Comparison of ENCODE assay signal across 8 cellular contexts in the genomic region with DNA sequence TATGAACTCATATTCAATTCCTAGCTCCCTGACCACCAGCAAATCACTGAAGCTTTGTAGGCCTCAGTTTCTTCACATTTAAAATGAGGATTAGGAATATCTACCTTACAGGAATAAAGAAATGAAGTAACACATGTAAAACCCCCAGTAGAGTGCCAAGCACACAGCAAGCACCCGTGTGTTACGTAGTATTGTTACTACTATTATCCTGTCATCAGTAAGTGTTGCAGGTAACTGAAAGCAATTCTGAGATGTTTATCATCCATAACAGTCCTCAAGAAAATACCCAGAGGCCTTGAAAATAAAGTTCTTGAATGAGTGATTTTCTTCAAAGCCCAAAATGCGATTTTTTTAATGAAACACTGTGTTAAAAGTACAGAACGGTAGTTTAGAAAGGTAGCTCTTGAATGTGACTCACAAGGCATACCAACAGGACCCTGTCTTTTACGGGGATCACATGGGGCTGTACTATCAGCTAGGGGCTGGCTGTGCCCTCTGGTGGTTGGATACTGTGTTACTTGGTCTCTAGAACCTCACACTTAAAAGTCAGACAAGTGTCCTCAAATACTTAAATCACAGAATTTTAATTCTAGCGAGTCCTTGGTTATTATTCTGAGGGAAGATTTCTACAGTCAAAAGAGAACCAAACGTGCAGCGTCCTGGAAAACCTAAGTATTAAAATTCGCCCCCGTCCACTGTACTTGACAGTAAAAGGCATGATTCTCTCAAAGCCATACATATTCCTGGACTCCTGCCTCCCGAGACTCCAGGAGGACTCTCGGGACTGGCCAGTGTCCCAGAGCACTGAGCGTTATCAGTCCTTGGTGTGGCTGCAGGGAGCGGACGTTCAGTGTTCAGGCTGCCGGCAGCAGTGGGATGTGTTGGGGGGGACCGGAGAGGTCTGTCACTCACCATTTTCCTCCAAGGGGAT. TPM values are rescaled to one million over a fixed set of nuclear protein-coding genes. Genes with fewer than 3 reads are reported as not detected.
A peak's percentile ranks its signal among the peaks of the same experiment; 100 is the strongest.
DNase-seq lines count a peak whose midpoint lies in the region; ATAC-seq and TF ChIP-seq lines count a peak whose summit lies in the region.

No MANE protein-coding gene starts in this region.

- ATAC-seq in GM21526 (IDR thresholded peaks at IDR 0.05; ENCODE audit: low FRiP score, unreplicated experiment) = peak; percentile 93
- peak; percentile 97 for ATAC-seq in foreskin keratinocyte

- no peak for TF ChIP-seq POLR2A in thyroid gland (IDR thresholded peaks at IDR 0.05)

- H3K4me1 ChIP-seq in HUES64 (ENCODE audit: insufficient read depth, low read length) (peaks cover 15% of the 10 kb centered on the region; the same call in 1 of the 2 replicates), foreskin keratinocyte (peaks cover 11% of the 10 kb centered on the region), neutrophil (ENCODE audit: control insufficient read depth in 1 of 2, insufficient read depth in 1 of 2, low read depth in 1 of 2, low read length in 1 of 2) (peaks cover 24 to 25% of the 10 kb centered on the region in 2 experiments), thyroid gland (peaks cover 12 to 20% of the 10 kb centered on the region in 2 donors)

- peak overlapping the region; percentile 79 for H3K4me3 ChIP-seq in HUES64 (ENCODE audit: low read length)
- H3K4me3 ChIP-seq in neutrophil (ENCODE audit: low read depth in 1 of 2, low read length in 1 of 2) = peak overlapping the region; percentile 87 to 96
- H3K4me3 ChIP-seq in thyroid gland (replicated peaks in 1 of 3) = peak overlapping the region; percentile 76 to 82 (median 81)

- peak overlapping the region; percentile 88 for H3K9ac ChIP-seq in HUES64 (ENCODE audit: low read depth, low read length)

- peak; percentile 56 for DNase-seq in DMS79 treated with DMSO at 0.1 percent for 48 hours (lab: John Stamatoyannopoulos, UW)
- peak; percentile 91 for DNase-seq in RKO (ENCODE audit: low spot score)
- DNase-seq in activated effector memory CD4-positive, alpha-beta T cell treated with anti-CD3 and anti-CD28 coated beads, Interleukin-2, amount 50 U/mL, for 16 hours = peak; percentile 89
- DNase-seq in foreskin keratinocyte = peak; percentile 59 to 81
- peak; percentile 65 to 71 for DNase-seq in thyroid gland

- TF ChIP-seq CTCF in foreskin keratinocyte (conservative IDR thresholded peaks at IDR 0.05) (peak; percentile 84), neutrophil (IDR thresholded peaks at IDR 0.05) (peak; percentile 73), thyroid gland (IDR thresholded peaks at IDR 0.05) (peak in 5 of 6 experiments; percentile 38 to 68 (median 53))

- H3K27me3 ChIP-seq in HUES64 (ENCODE audit: insufficient read depth, low read length) (no peaks in the 10 kb centered on the region), foreskin keratinocyte (no peaks in the 10 kb centered on the region), neutrophil (peaks cover 11% of the 10 kb centered on the region), thyroid gland (no peaks in the 10 kb centered on the region)

- intact Hi-C loops in thyroid gland (cut with DNase I) = loop anchor here (2.0 kb wide), 1 partner anchor 187 kb away; a partner anchor contains a TSS

- H3K9me3 ChIP-seq in HUES64 (ENCODE audit: insufficient read depth, low read depth, low read length) (no peaks in the 10 kb centered on the region), neutrophil (no peaks in the 10 kb centered on the region), thyroid gland (no peaks in the 10 kb centered on the region)

- H3K36me3 ChIP-seq in HUES64 (ENCODE audit: insufficient read depth, low read length) (peaks cover 18% of the 10 kb centered on the region), neutrophil (peaks cover 10% of the 10 kb centered on the region), thyroid gland (peaks cover 0 to 9% of the 10 kb centered on the region in 2 donors)

- H3K27ac ChIP-seq in HUES64 (ENCODE audit: low read depth, low read length) (peak overlapping the region; percentile 75), foreskin keratinocyte (peak overlapping the region; percentile 65), neutrophil (peak overlapping the region; percentile 81), thyroid gland (peak overlapping the region; percentile 65 to 89 (median 83))

- under 1% methylated on average over 15 of the region's 17 CpGs for WGBS in HUES64
- 1% methylated on average over 17 of the region's 17 CpGs for WGBS in thyroid gland, 2 donors

RNA-seq across cellular contexts. Expression of a gene that starts 0.7 kb away (rescaled TPM):
- 76.8 TPM for polyA plus RNA-seq in HUES64 (2013, experiment 1 of 2)
- 79.8 TPM for polyA plus RNA-seq in HUES64 (2013, experiment 2 of 2)
- total RNA-seq in foreskin keratinocyte (56.9 and 57.8 TPM in 2 replicates), thyroid gland (10 to 100 TPM; 19.1 to 78.2 (median 57.9) TPM)
- polyA plus RNA-seq in foreskin keratinocyte = 88.2 and 100 TPM in 2 replicates

RNA-seq across cellular contexts. Expression of a gene that starts 19.8 kb away (rescaled TPM):
- 24.0 TPM for polyA plus RNA-seq in HUES64 (2013, experiment 1 of 2)
- polyA plus RNA-seq in HUES64 (2013, experiment 2 of 2) = 28.0 TPM
- total RNA-seq in foreskin keratinocyte (19.5 and 20.3 TPM in 2 replicates), thyroid gland (10 to 100 TPM; 23.7 to 31.8 (median 28.8) TPM)
- polyA plus RNA-seq in foreskin keratinocyte = 4.1 and 5.3 TPM in 2 replicates

RNA-seq across cellular contexts. Expression of a gene that starts 20.1 kb away (rescaled TPM):
- 15.1 TPM for polyA plus RNA-seq in HUES64 (2013, experiment 1 of 2)
- polyA plus RNA-seq in HUES64 (2013, experiment 2 of 2) = 26.6 TPM
- total RNA-seq in foreskin keratinocyte (7.8 and 9.6 TPM in 2 replicates), thyroid gland (10 to 100 TPM in 2 of 4 donors, 1 to 10 TPM in 2; 1.3 to 23.9 (median 9.9) TPM)
- 10.0 and 13.3 TPM in 2 replicates for polyA plus RNA-seq in foreskin keratinocyte

RNA-seq across cellular contexts. Expression of a gene that starts 46.2 kb away (rescaled TPM):
- polyA plus RNA-seq in HUES64 (2013, experiment 1 of 2) = 4.0 TPM
- 4.4 TPM for polyA plus RNA-seq in HUES64 (2013, experiment 2 of 2)
- total RNA-seq in foreskin keratinocyte (23.4 and 30.2 TPM in 2 replicates), thyroid gland (10 to 100 TPM in 3 of 4 donors, 1 to 10 TPM in 1; 7.9 to 10.3 (median 10.2) TPM)
- polyA plus RNA-seq in foreskin keratinocyte = 8.7 and 10.4 TPM in 2 replicates

Comparison
In these comparisons a context has a peak if more than half of its experiments do, and no peak if none do; other contexts are left out.
1. Peak in every context shown above with its lines: DNase-seq, ATAC-seq, H3K4me3 ChIP-seq and H3K27ac ChIP-seq.